Comparison of ENCODE assay signal across 8 cellular contexts in genomic region chr6:26440977-26441358, GRCh38. TPM values are rescaled to one million over a fixed set of nuclear protein-coding genes. Genes with fewer than 3 reads are reported as not detected.
A peak's percentile ranks its signal among the peaks of the same experiment; 100 is the strongest.
DNase-seq lines count a peak whose midpoint lies in the region; ATAC-seq and TF ChIP-seq lines count a peak whose summit lies in the region.

No MANE protein-coding gene starts in this region.

- no peak overlapping the region for H3K9ac ChIP-seq in HCT116 (ENCODE audit: low read length)

- no peaks in the 10 kb centered on the region for H4K20me1 ChIP-seq in HCT116 (ENCODE audit: insufficient read depth)

- no peaks in the 10 kb centered on the region for H3K27me3 ChIP-seq in HCT116 (ENCODE audit: insufficient read depth, low read length)
- H3K27me3 ChIP-seq in foreskin keratinocyte, result no peaks in the 10 kb centered on the region
- H3K27me3 ChIP-seq in spleen (replicated peaks in 1 of 7), result no peaks in the 10 kb centered on the region

- peaks cover 0 to 13% of the 10 kb centered on the region in 2 experiments; a peak in 3 of 4 replicates for H3K4me1 ChIP-seq in HCT116 (ENCODE audit: control insufficient read depth in 1 of 2, insufficient read depth in 2 of 2, low read length in 2 of 2)
- peaks cover 7% of the 10 kb centered on the region for H3K4me1 ChIP-seq in foreskin keratinocyte
- H3K4me1 ChIP-seq in spleen, result peaks cover 30 to 55% (median 47%) of the 10 kb centered on the region in 6 donors

- H2AFZ ChIP-seq in HCT116 (ENCODE audit: low read depth, low read length, poor library complexity, severe bottlenecking), result peak overlapping the region; percentile 28

- RAD21 ChIA-PET in HCT116 (lab: Charles Lee; ENCODE audit: low non-redundant PET in 1 of 2, low total read pairs in 2 of 2, uncharacterized antibody in 2 of 2, unreplicated experiment in 2 of 2), result no interaction called here

- no peak for TF ChIP-seq CTCF in HCT116 (IDR thresholded peaks at IDR 0.05 in 2 of 3, conservative IDR thresholded peaks at IDR 0.05 in 1 of 3; ENCODE audit: borderline replicate concordance in 1 of 3, insufficient read depth in 1 of 3, low read depth in 2 of 3, low read length in 2 of 3)
- TF ChIP-seq CTCF in WI38 (IDR thresholded peaks at IDR 0.05; ENCODE audit: low read depth, low read length), result no peak
- TF ChIP-seq CTCF in foreskin keratinocyte (conservative IDR thresholded peaks at IDR 0.05), result no peak
- TF ChIP-seq CTCF in spleen (IDR thresholded peaks at IDR 0.05 in 8 of 11, conservative IDR thresholded peaks at IDR 0.05 in 3 of 11), result no peak

- CTCF ChIA-PET in HCT116 (lab: Charles Lee), result no interaction called here

- TF ChIP-seq RAD21 in HCT116 (IDR thresholded peaks at IDR 0.05; ENCODE audit: low read depth), result no peak

- WGBS in spleen, 5 donors, result 0 to 3% (median 1%) methylated on average over 2 of the region's 2 CpGs

- POLR2A ChIA-PET in HCT116 (lab: Charles Lee), result no interaction called here

- TF ChIP-seq POLR2A in HCT116 (IDR thresholded peaks at IDR 0.05; ENCODE audit: borderline replicate concordance, extremely low read depth, insufficient read depth, insufficient read length), result no peak
- TF ChIP-seq POLR2A in spleen (IDR thresholded peaks at IDR 0.05), result no peak

- H3K27ac ChIP-seq in HCT116 (ENCODE audit: low read depth, low read length) (no peak overlapping the region; the same call in 1 of the 2 replicates), foreskin keratinocyte (peak overlapping the region; percentile 85), spleen (peak overlapping the region; percentile 85 to 95 (median 92))

- intact Hi-C loops in HCT116 (cut with micrococcal nuclease), result no loop called here
- intact Hi-C loops in spleen (cut with DNase I; ENCODE audit: low total_unique reads), result loop anchor here (10.0 kb wide), 1 partner anchor 94 kb away; the partner anchor contains the start of gene HMGN4

- peak overlapping the region; percentile 77 for H3K4me2 ChIP-seq in HCT116 (ENCODE audit: low read length)

- BruUV-seq in HCT116 (replicated peaks; lab: Mats Ljungman, UMichigan), result no TSS peak

- no peaks in the 10 kb centered on the region for H3K9me2 ChIP-seq in HCT116 (ENCODE audit: insufficient read depth)

- H3K4me3 ChIP-seq in HCT116 (replicated peaks in 1 of 2; ENCODE audit: low read depth in 1 of 2, low read length in 2 of 2) (peak overlapping the region in 1 of 2 experiments; percentile 52; a peak in 1 of 4 replicates), WI38 (ENCODE audit: low read depth, low read length) (peak overlapping the region; percentile 75), spleen (peak overlapping the region; percentile 32 to 76 (median 54))

- DNase-seq in HCT116 (ENCODE audit: low read depth, low spot score) (no peak), foreskin keratinocyte (no peak), spleen (no peak), GF-D8 (lab: John Stamatoyannopoulos, UW) (no peak), NCI-H510A treated with DMSO at 0.1 percent for 48 hours (lab: John Stamatoyannopoulos, UW) (no peak), COLO668 (lab: John Stamatoyannopoulos, UW; ENCODE audit: unreplicated experiment) (no peak)

- H3K9me3 ChIP-seq in HCT116 (ENCODE audit: control insufficient read depth in 1 of 2, insufficient read depth in 1 of 2, low read depth in 1 of 2, low read length in 2 of 2) (no peaks in the 10 kb centered on the region), spleen (no peaks in the 10 kb centered on the region)

- H3K79me2 ChIP-seq in HCT116 (ENCODE audit: insufficient read depth, low read length), result no peaks in the 10 kb centered on the region

- no peak for ATAC-seq in HCT116
- no peak for ATAC-seq in foreskin keratinocyte
- ATAC-seq in HG03135 (IDR thresholded peaks at IDR 0.05; ENCODE audit: unreplicated experiment), result no peak

- no peaks in the 10 kb centered on the region for H3K36me3 ChIP-seq in HCT116 (ENCODE audit: control insufficient read depth in 1 of 2, insufficient read depth in 2 of 2, low read length in 2 of 2)
- H3K36me3 ChIP-seq in spleen, result peaks cover 0 to 26% (median 4%) of the 10 kb centered on the region in 6 donors

TF ChIP-seq in HCT116, 20 proteins besides CTCF, POLR2A, EP300 and RAD21:
- no peak for TF ChIP-seq SIN3A (IDR thresholded peaks at IDR 0.05; ENCODE audit: low read depth)
- TF ChIP-seq SP1 (IDR thresholded peaks at IDR 0.05; ENCODE audit: low read depth), result no peak
- TF ChIP-seq CBX3 (IDR thresholded peaks at IDR 0.05; ENCODE audit: low read depth), result no peak
- TF ChIP-seq, protein P1, sequence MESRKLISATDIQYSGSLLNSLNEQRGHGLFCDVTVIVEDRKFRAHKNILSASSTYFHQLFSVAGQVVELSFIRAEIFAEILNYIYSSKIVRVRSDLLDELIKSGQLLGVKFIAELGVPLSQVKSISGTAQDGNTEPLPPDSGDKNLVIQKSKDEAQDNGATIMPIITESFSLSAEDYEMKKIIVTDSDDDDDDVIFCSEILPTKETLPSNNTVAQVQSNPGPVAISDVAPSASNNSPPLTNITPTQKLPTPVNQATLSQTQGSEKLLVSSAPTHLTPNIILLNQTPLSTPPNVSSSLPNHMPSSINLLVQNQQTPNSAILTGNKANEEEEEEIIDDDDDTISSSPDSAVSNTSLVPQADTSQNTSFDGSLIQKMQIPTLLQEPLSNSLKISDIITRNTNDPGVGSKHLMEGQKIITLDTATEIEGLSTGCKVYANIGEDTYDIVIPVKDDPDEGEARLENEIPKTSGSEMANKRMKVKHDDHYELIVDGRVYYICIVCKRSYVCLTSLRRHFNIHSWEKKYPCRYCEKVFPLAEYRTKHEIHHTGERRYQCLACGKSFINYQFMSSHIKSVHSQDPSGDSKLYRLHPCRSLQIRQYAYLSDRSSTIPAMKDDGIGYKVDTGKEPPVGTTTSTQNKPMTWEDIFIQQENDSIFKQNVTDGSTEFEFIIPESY (IDR thresholded peaks at IDR 0.05; ENCODE audit: extremely low read depth, insufficient replicate concordance, low read length), result no peak
- no peak for TF ChIP-seq POLR2AphosphoS5 (IDR thresholded peaks at IDR 0.05; ENCODE audit: low read depth, low read length)
- no peak for TF ChIP-seq FOSL1 (IDR thresholded peaks at IDR 0.05; ENCODE audit: low read depth)
- no peak for TF ChIP-seq TCF7L2 (IDR thresholded peaks at IDR 0.05; ENCODE audit: borderline replicate concordance, extremely low read depth, insufficient read depth, insufficient read length)

RNA-seq across cellular contexts. Expression of gene BTN3A3, which starts 0.7 kb away (rescaled TPM):
- total RNA-seq in HCT116 (2021; ENCODE audit: unreplicated experiment) (5.8 TPM), foreskin keratinocyte (5.0 and 5.1 TPM in 2 replicates), spleen (100 to 1,000 TPM in 2 of 7 donors, 10 to 100 TPM in 5; 82.8 to 128 (median 89.5) TPM)
- polyA plus RNA-seq in HCT116 (2012), result 3.6 and 3.7 TPM in 2 replicates
- polyA plus RNA-seq in foreskin keratinocyte (2.6 and 2.7 TPM in 2 replicates), spleen (10 to 100 TPM; 20.0 to 26.8 (median 22.3) TPM)

RNA-seq across cellular contexts. Expression of gene BTN2A1, which starts 16.8 kb away (rescaled TPM):
- total RNA-seq in HCT116 (2021; ENCODE audit: unreplicated experiment) (11.2 TPM), foreskin keratinocyte (9.9 and 10.0 TPM in 2 replicates), spleen (10 to 100 TPM; 31.7 to 50.8 (median 41.4) TPM)
- polyA plus RNA-seq in HCT116 (2012), result 11.1 and 12.0 TPM in 2 replicates
- polyA plus RNA-seq in foreskin keratinocyte (5.9 and 6.4 TPM in 2 replicates), spleen (10 to 100 TPM; 17.0 to 31.4 (median 29.8) TPM)

RNA-seq across cellular contexts. Expression of gene BTN3A1, which starts 38.9 kb away (rescaled TPM):
- total RNA-seq in HCT116 (2021; ENCODE audit: unreplicated experiment) (9.0 TPM), foreskin keratinocyte (9.5 and 12.2 TPM in 2 replicates), spleen (100 to 1,000 TPM in 6 of 7 donors, 10 to 100 TPM in 1; 90.1 to 142 (median 109) TPM)
- polyA plus RNA-seq in HCT116 (2012), result 4.8 and 5.0 TPM in 2 replicates
- polyA plus RNA-seq in foreskin keratinocyte (4.4 and 5.2 TPM in 2 replicates), spleen (10 to 100 TPM; 25.1 to 40.4 (median 34.1) TPM)

RNA-seq across cellular contexts. Expression of gene BTN2A2, which starts 58.1 kb away (rescaled TPM):
- total RNA-seq in HCT116 (2021; ENCODE audit: unreplicated experiment) (15.4 TPM), foreskin keratinocyte (6.6 and 9.9 TPM in 2 replicates), spleen (10 to 100 TPM; 21.1 to 41.0 (median 38.1) TPM)
- polyA plus RNA-seq in HCT116 (2012), result 13.0 and 14.6 TPM in 2 replicates
- polyA plus RNA-seq in foreskin keratinocyte (3.7 and 5.1 TPM in 2 replicates), spleen (10 to 100 TPM; 13.3 to 15.9 (median 15.0) TPM)

RNA-seq across cellular contexts. Expression of gene BTN1A1, which starts 59.1 kb away (rescaled TPM):
- 0.32 TPM for total RNA-seq in HCT116 (2021; ENCODE audit: unreplicated experiment)
- polyA plus RNA-seq in HCT116 (2012), result 0.15 and 0.33 TPM in 2 replicates
- total RNA-seq in foreskin keratinocyte, result not detected in 2 replicates
- not detected in 2 replicates for polyA plus RNA-seq in foreskin keratinocyte
- total RNA-seq in spleen, result 1 to 10 TPM in 1 of 7 donors, under 1 TPM in 6; 0.23 to 1.1 (median 0.32) TPM
- polyA plus RNA-seq in spleen, result under 1 TPM; 0.33 to 0.58 (median 0.39) TPM

Comparison
In these comparisons a context has a peak if more than half of its experiments do, and no peak if none do; other contexts are left out.
1. RNA of gene BTN3A3, which starts 0.7 kb away (total RNA-seq): 82.8 to 128 TPM in spleen; 5.8 TPM in HCT116 (single experiment) and 5.0 to 5.1 TPM in foreskin keratinocyte; every median in the first group is over 10 times any median in the second.